15 cellular contexts compared by ENCODE assay signal in the genomic region with DNA sequence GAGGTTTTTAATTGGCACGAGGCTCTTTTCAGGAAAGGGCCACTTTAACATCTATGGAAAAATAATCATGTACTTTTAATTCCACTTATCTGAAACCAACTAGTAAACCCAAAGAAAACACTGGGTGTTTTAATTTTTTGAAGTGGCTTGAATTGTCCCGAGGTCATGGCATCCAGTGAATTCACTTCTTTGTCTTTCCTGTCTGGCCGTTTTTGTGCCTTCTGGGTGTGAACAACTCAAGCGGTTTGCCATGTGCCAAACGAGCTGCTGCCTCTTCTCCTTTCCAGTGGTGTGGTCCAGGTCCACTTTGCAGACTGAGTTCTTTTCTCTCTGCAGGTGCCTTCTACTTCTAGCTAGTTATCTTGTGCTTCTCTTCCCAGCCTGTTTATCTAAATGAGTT.
"Had no signal": no experiment of that assay in that cellular context is flagged by ENCODE, and none has a peak within 500 bp of the region (broad histone marks: within the 10 kb centered on the region; RNA-seq: fewer than 3 reads in every experiment).

No MANE protein-coding gene starts in this region.

- H3K36me3 Mint-ChIP-seq: activated CD4-positive, alpha-beta memory T cell treated with anti-CD3 and anti-CD28 coated beads for 36 hours; activated naive CD4-positive, alpha-beta T cell treated with anti-CD3 and anti-CD28 coated beads, Interleukin-2, amount 50 U/mL, for 72 hours; naive B cell; stimulated activated effector memory CD8-positive, alpha-beta T cell treated with anti-CD3 and anti-CD28 coated beads, Interleukin-12 subunit alpha, Interleukin-12 subunit beta, amount 100 ng/mL, for 72 hours had no signal

- H3K27me3 Mint-ChIP-seq: activated CD4-positive, alpha-beta memory T cell treated with anti-CD3 and anti-CD28 coated beads for 36 hours; activated CD4-positive, alpha-beta T cell treated with anti-CD3 and anti-CD28 coated beads for 36 hours; naive B cell had no signal

- H3K4me3 ChIP-seq: esophagus muscularis mucosa, left lung had no signal

- ATAC-seq: activated CD4-positive, alpha-beta T cell treated with anti-CD3 and anti-CD28 coated beads for 36 hours; activated naive CD4-positive, alpha-beta T cell treated with anti-CD3 and anti-CD28 coated beads, Interleukin-2, amount 50 U/mL, for 72 hours; activated T-cell treated with anti-CD3 and anti-CD28 coated beads, Interleukin-2, amount 50 U/mL, for 4 hours; left lung; stimulated activated effector memory CD8-positive, alpha-beta T cell treated with anti-CD3 and anti-CD28 coated beads, Interleukin-12 subunit alpha, Interleukin-12 subunit beta, amount 100 ng/mL, for 72 hours had no signal

- H3K4me3 Mint-ChIP-seq: activated CD4-positive, alpha-beta memory T cell treated with anti-CD3 and anti-CD28 coated beads for 36 hours; activated CD4-positive, alpha-beta T cell treated with anti-CD3 and anti-CD28 coated beads for 36 hours; activated T-cell treated with anti-CD3 and anti-CD28 coated beads, Interleukin-2, amount 50 U/mL, for 4 hours; naive B cell; stimulated activated effector memory CD8-positive, alpha-beta T cell treated with anti-CD3 and anti-CD28 coated beads, Interleukin-12 subunit alpha, Interleukin-12 subunit beta, amount 100 ng/mL, for 72 hours had no signal

- H3K27ac Mint-ChIP-seq: activated CD4-positive, alpha-beta memory T cell treated with anti-CD3 and anti-CD28 coated beads for 36 hours; activated CD4-positive, alpha-beta T cell treated with anti-CD3 and anti-CD28 coated beads for 36 hours; activated naive CD4-positive, alpha-beta T cell treated with anti-CD3 and anti-CD28 coated beads, Interleukin-2, amount 50 U/mL, for 72 hours; stimulated activated effector memory CD8-positive, alpha-beta T cell treated with anti-CD3 and anti-CD28 coated beads, Interleukin-12 subunit alpha, Interleukin-12 subunit beta, amount 100 ng/mL, for 72 hours had no signal

- H3K9me3 ChIP-seq: esophagus muscularis mucosa, left lung, neutrophil had no signal

- H3K27ac ChIP-seq: esophagus muscularis mucosa, left lung, neutrophil had no signal

- DNase-seq: activated CD4-positive, alpha-beta memory T cell treated with anti-CD3 and anti-CD28 coated beads for 36 hours; activated CD4-positive, alpha-beta T cell treated with anti-CD3 and anti-CD28 coated beads for 36 hours; activated effector memory CD4-positive, alpha-beta T cell treated with Interleukin-2 at 50 U/mL for 16 hours; activated T-cell treated with anti-CD3 and anti-CD28 coated beads, Interleukin-2, amount 50 U/mL, for 4 hours; hippocampal formation; kidney; left lung; mammary epithelial cell; naive B cell; posterior cingulate gyrus; retina had no signal

- H3K36me3 ChIP-seq: esophagus muscularis mucosa, left lung, neutrophil had no signal

- H3K27me3 ChIP-seq: esophagus muscularis mucosa, left lung, neutrophil had no signal

- H3K4me1 Mint-ChIP-seq: activated CD4-positive, alpha-beta T cell treated with anti-CD3 and anti-CD28 coated beads for 36 hours; stimulated activated effector memory CD8-positive, alpha-beta T cell treated with anti-CD3 and anti-CD28 coated beads, Interleukin-12 subunit alpha, Interleukin-12 subunit beta, amount 100 ng/mL, for 72 hours had no signal

- H3K4me1 ChIP-seq: esophagus muscularis mucosa, left lung had no signal
